ENCODE assay signal across 24 cellular contexts in the genomic region with DNA sequence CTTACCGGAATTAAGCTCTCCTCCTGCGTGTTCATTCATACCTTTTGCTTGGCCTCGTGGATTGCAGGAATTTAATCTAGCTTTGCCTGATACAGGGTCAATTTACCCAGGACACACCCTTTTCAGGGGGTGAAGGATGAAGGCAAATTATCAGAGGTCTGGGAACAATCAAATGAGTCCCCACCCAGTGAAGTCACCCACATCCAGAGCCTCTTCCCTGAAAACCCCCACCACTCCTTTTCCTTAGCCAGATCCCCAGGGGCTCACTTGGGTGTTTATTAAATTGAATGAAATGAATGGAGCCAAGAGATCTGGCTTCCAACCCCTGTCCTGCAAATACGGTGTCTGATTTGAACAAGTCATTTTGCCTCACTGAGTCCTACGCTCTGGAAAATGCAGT. TPM values are rescaled to one million over a fixed set of nuclear protein-coding genes. Genes with fewer than 3 reads are reported as not detected.
DNase-seq lines count a peak whose midpoint lies in the region; ATAC-seq, FAIRE-seq and TF ChIP-seq lines count a peak whose summit lies in the region.
"Had no signal": no experiment of that assay in that cellular context is flagged by ENCODE, and none has a peak within 500 bp of the region (broad histone marks: within the 10 kb centered on the region; RNA-seq: fewer than 3 reads in every experiment).

No MANE protein-coding gene starts in this region.

- H3K4me3 Mint-ChIP-seq in activated CD4-positive, alpha-beta T cell treated with anti-CD3 and anti-CD28 coated beads, Interleukin-2, amount 10 ng/mL, durations not matched to agents 24 days and 14 days, result no peak overlapping the region
- no peak overlapping the region for H3K4me3 Mint-ChIP-seq in activated CD4-positive, alpha-beta T cell treated with anti-CD3 and anti-CD28 coated beads, Interleukin-2, amount 10 ng/mL, durations not matched to agents 7 days and 5 days
- H3K4me3 Mint-ChIP-seq in progenitor cell of endocrine pancreas (ENCODE audit: low read depth), result no peak overlapping the region
- H3K4me3 Mint-ChIP-seq: CD14-positive monocyte; CD4-positive, alpha-beta T cell; CD8-positive, alpha-beta memory T cell; HFFc6 had no signal

- no peaks in the 10 kb centered on the region for H3K36me3 ChIP-seq in H1 (ENCODE audit: control insufficient read depth in 2 of 4, insufficient read depth in 4 of 4, low read length in 3 of 4)
- H3K36me3 ChIP-seq: BE2C; BLaER1 treated with 17β-estradiol and CSF1 and Interleukin-3, amounts not matched to agents 10 nM and 100 nM; HAP-1 had no signal

- H4K20me1 ChIP-seq in H1 (replicated peaks in 1 of 2; ENCODE audit: control insufficient read depth in 1 of 2, insufficient read depth in 2 of 2, low read length in 2 of 2), result no peaks in the 10 kb centered on the region
- H4K20me1 ChIP-seq: BLaER1 treated with 17β-estradiol and CSF1 and Interleukin-3, amounts not matched to agents 10 nM and 100 nM had no signal

- no peak overlapping the region for H3K23ac ChIP-seq in H1 (ENCODE audit: insufficient read length)

- peak; percentile 33 for DNase-seq in activated CD4-positive, alpha-beta T cell treated with anti-CD3 and anti-CD28 coated beads, Interleukin-2, amount 10 ng/mL, durations not matched to agents 24 days and 14 days
- DNase-seq in activated CD4-positive, alpha-beta T cell treated with anti-CD3 and anti-CD28 coated beads, Interleukin-2, amount 10 ng/mL, durations not matched to agents 7 days and 5 days, result no peak
- no peak for DNase-seq in H1 (ENCODE audit: low read depth in 1 of 2, low spot score in 2 of 2)
- DNase-seq in progenitor cell of endocrine pancreas (ENCODE audit: low spot score, unreplicated experiment), result no peak
- no peak for DNase-seq in DMS53 (lab: John Stamatoyannopoulos, UW)
- no peak for DNase-seq in left lobe of liver (ENCODE audit: low spot score)
- DNase-seq: ACHN; AML-193; BE2C; CD4-positive, alpha-beta T cell; CD8-positive, alpha-beta memory T cell; DMS 273 treated with DMSO at 0.1 percent for 48 hours; DND-41; GM23248; HFFc6 had no signal

- H4K5ac ChIP-seq in H1 (ENCODE audit: insufficient read length, low read depth, low read length), result no peak overlapping the region

- no peak overlapping the region for H3K4me2 ChIP-seq in H1 (ENCODE audit: insufficient read depth in 1 of 2, low read depth in 2 of 2, low read length in 2 of 2)
- H3K4me2 ChIP-seq: A549; BLaER1 treated with 17β-estradiol and CSF1 and Interleukin-3, amounts not matched to agents 10 nM and 100 nM had no signal

- H3K27me3 ChIP-seq in H1 (replicated peaks in 1 of 4; ENCODE audit: control insufficient read depth in 3 of 4, extremely low read depth in 1 of 4, insufficient read depth in 3 of 4, low read length in 3 of 4), result no peaks in the 10 kb centered on the region
- H3K27me3 ChIP-seq: BE2C; BLaER1 treated with 17β-estradiol and CSF1 and Interleukin-3, amounts not matched to agents 10 nM and 100 nM had no signal

- no peak overlapping the region for H2BK20ac ChIP-seq in H1 (ENCODE audit: low read length)

- H3K14ac ChIP-seq in H1 (ENCODE audit: insufficient read length), result no peak overlapping the region

- WGBS in H1 (ENCODE audit: extremely low coverage in 1 of 2, insufficient coverage in 1 of 2, insufficient read length in 1 of 2, insufficient replicate concordance in 2 of 2, low coverage in 1 of 2, low lambda C conversion rate in 2 of 2, missing lambda C conversion rate in 1 of 2), 2 experiments, result 91% methylated on average over 5 of the region's 5 CpGs; no CpG with 5 or more reads in 1 of the 2 experiments

- no peaks in the 10 kb centered on the region for H3K36me3 Mint-ChIP-seq in activated CD4-positive, alpha-beta T cell treated with anti-CD3 and anti-CD28 coated beads, Interleukin-2, amount 10 ng/mL, durations not matched to agents 24 days and 14 days (ENCODE audit: low read depth)
- no peaks in the 10 kb centered on the region for H3K36me3 Mint-ChIP-seq in activated CD4-positive, alpha-beta T cell treated with anti-CD3 and anti-CD28 coated beads, Interleukin-2, amount 10 ng/mL, durations not matched to agents 7 days and 5 days (ENCODE audit: low read depth)
- no peaks in the 10 kb centered on the region for H3K36me3 Mint-ChIP-seq in progenitor cell of endocrine pancreas (ENCODE audit: insufficient read depth)
- H3K36me3 Mint-ChIP-seq: CD14-positive monocyte; CD8-positive, alpha-beta memory T cell had no signal

- H2AFZ ChIP-seq in H1 (ENCODE audit: low read length), result peak overlapping the region; percentile 81; the same call in 1 of the 2 replicates
- H2AFZ ChIP-seq: GM23248 had no signal

- H3K27ac ChIP-seq in H1 (ENCODE audit: low read depth, low read length), result no peak overlapping the region
- H3K27ac ChIP-seq: 22Rv1; A549; BLaER1 treated with 17β-estradiol and CSF1 and Interleukin-3, amounts not matched to agents 10 nM and 100 nM; GM23248 had no signal

- no peak overlapping the region for H2BK5ac ChIP-seq in H1 (ENCODE audit: low read depth, low read length)

- no peak overlapping the region for H3K27ac Mint-ChIP-seq in activated CD4-positive, alpha-beta T cell treated with anti-CD3 and anti-CD28 coated beads, Interleukin-2, amount 10 ng/mL, durations not matched to agents 24 days and 14 days
- H3K27ac Mint-ChIP-seq in activated CD4-positive, alpha-beta T cell treated with anti-CD3 and anti-CD28 coated beads, Interleukin-2, amount 10 ng/mL, durations not matched to agents 7 days and 5 days, result no peak overlapping the region
- peak overlapping the region; percentile 17 for H3K27ac Mint-ChIP-seq in progenitor cell of endocrine pancreas
- H3K27ac Mint-ChIP-seq: CD14-positive monocyte; CD4-positive, alpha-beta T cell; CD8-positive, alpha-beta memory T cell; HFFc6 had no signal

- H2BK15ac ChIP-seq in H1 (ENCODE audit: low read length), result no peak overlapping the region

- TF ChIP-seq POLR2A in H1 (IDR thresholded peaks at IDR 0.05; ENCODE audit: control extremely low read depth in 1 of 2, low read depth in 2 of 2, low read length in 2 of 2), result no peak

- no peak for TF ChIP-seq RAD21 in H1 (IDR thresholded peaks at IDR 0.05 in 1 of 2, conservative IDR thresholded peaks at IDR 0.05 in 1 of 2; ENCODE audit: low read depth in 2 of 2, low read length in 2 of 2)

- H4K91ac ChIP-seq in H1 (replicated peaks; ENCODE audit: insufficient read length, low read length), result no peak overlapping the region

- H3K4me1 Mint-ChIP-seq in activated CD4-positive, alpha-beta T cell treated with anti-CD3 and anti-CD28 coated beads, Interleukin-2, amount 10 ng/mL, durations not matched to agents 24 days and 14 days, result no peaks in the 10 kb centered on the region
- no peaks in the 10 kb centered on the region for H3K4me1 Mint-ChIP-seq in activated CD4-positive, alpha-beta T cell treated with anti-CD3 and anti-CD28 coated beads, Interleukin-2, amount 10 ng/mL, durations not matched to agents 7 days and 5 days
- peaks cover 11% of the 10 kb centered on the region for H3K4me1 Mint-ChIP-seq in progenitor cell of endocrine pancreas (ENCODE audit: low read depth)
- H3K4me1 Mint-ChIP-seq: CD14-positive monocyte; CD8-positive, alpha-beta memory T cell had no signal

- no peaks in the 10 kb centered on the region for H3K9me3 Mint-ChIP-seq in activated CD4-positive, alpha-beta T cell treated with anti-CD3 and anti-CD28 coated beads, Interleukin-2, amount 10 ng/mL, durations not matched to agents 24 days and 14 days
- no peaks in the 10 kb centered on the region for H3K9me3 Mint-ChIP-seq in activated CD4-positive, alpha-beta T cell treated with anti-CD3 and anti-CD28 coated beads, Interleukin-2, amount 10 ng/mL, durations not matched to agents 7 days and 5 days
- no peaks in the 10 kb centered on the region for H3K9me3 Mint-ChIP-seq in progenitor cell of endocrine pancreas (ENCODE audit: low read depth)
- H3K9me3 Mint-ChIP-seq: CD4-positive, alpha-beta T cell; CD8-positive, alpha-beta memory T cell; HFFc6 had no signal

- no peak overlapping the region for H3K18ac ChIP-seq in H1 (ENCODE audit: extremely low read depth, low read length)

- no peak overlapping the region for H4K8ac ChIP-seq in H1 (ENCODE audit: extremely low read depth, insufficient read depth, low read length)

- no peak for ATAC-seq in left lobe of liver
- ATAC-seq: A549 had no signal

- no peak overlapping the region for H3K4me3 ChIP-seq in H1 (ENCODE audit: extremely low read depth in 1 of 4, insufficient read depth in 2 of 4, low read depth in 3 of 4, low read length in 4 of 4)
- H3K4me3 ChIP-seq: A549; BLaER1 treated with 17β-estradiol and CSF1 and Interleukin-3, amounts not matched to agents 10 nM and 100 nM; GM23248; HAP-1 had no signal

- H3K79me1 ChIP-seq in H1 (ENCODE audit: low read depth, low read length), result no peaks in the 10 kb centered on the region

- POLR2A ChIA-PET in activated CD4-positive, alpha-beta T cell treated with anti-CD3 and anti-CD28 coated beads, Interleukin-2, amount 10 ng/mL, durations not matched to agents 7 days and 5 days (lab: Charles Lee), result interaction anchor here (0.6 kb wide), 1 partner anchor 30 kb away, joined by 3 read pairs; no protein-coding TSS in a partner anchor
- POLR2A ChIA-PET in H1 (lab: Charles Lee; ENCODE audit: partially characterized antibody), result no interaction called here

- no peak overlapping the region for H3K4ac ChIP-seq in H1 (replicated peaks; ENCODE audit: insufficient read length, low read depth, low read length)

- H3K79me2 ChIP-seq in H1 (ENCODE audit: control insufficient read depth in 1 of 2, insufficient read depth in 2 of 2, low read length in 2 of 2), result no peaks in the 10 kb centered on the region

- no peaks in the 10 kb centered on the region for H3K9me3 ChIP-seq in H1 (ENCODE audit: insufficient read depth in 2 of 2, low read depth in 1 of 2, low read length in 1 of 2)
- H3K9me3 ChIP-seq: A549; BE2C; BLaER1 treated with 17β-estradiol and CSF1 and Interleukin-3, amounts not matched to agents 10 nM and 100 nM; HAP-1 had no signal

- H3K4me1 ChIP-seq in H1 (replicated peaks in 1 of 4; ENCODE audit: control insufficient read depth in 3 of 4, insufficient read depth in 4 of 4, low read length in 3 of 4), result no peaks in the 10 kb centered on the region
- H3K4me1 ChIP-seq: A549; BLaER1 treated with 17β-estradiol and CSF1 and Interleukin-3, amounts not matched to agents 10 nM and 100 nM; HAP-1 had no signal

- no peak overlapping the region for H3K56ac ChIP-seq in H1 (replicated peaks; ENCODE audit: insufficient read length, low read depth, low read length)

- no peak for TF ChIP-seq EP300 in H1 (IDR thresholded peaks at IDR 0.05; ENCODE audit: borderline replicate concordance in 1 of 2, low read depth in 2 of 2, low read length in 2 of 2)

- no peak for TF ChIP-seq CTCF in H1 (IDR thresholded peaks at IDR 0.05; ENCODE audit: control extremely low read depth in 1 of 3, insufficient read depth in 1 of 3, low read depth in 1 of 3, low read length in 3 of 3)
- TF ChIP-seq CTCF in progenitor cell of endocrine pancreas (IDR thresholded peaks at IDR 0.05; ENCODE audit: unreplicated experiment), result no peak

- H3K27me3 Mint-ChIP-seq in activated CD4-positive, alpha-beta T cell treated with anti-CD3 and anti-CD28 coated beads, Interleukin-2, amount 10 ng/mL, durations not matched to agents 24 days and 14 days, result peaks cover 16% of the 10 kb centered on the region
- H3K27me3 Mint-ChIP-seq in activated CD4-positive, alpha-beta T cell treated with anti-CD3 and anti-CD28 coated beads, Interleukin-2, amount 10 ng/mL, durations not matched to agents 7 days and 5 days, result peaks cover 13% of the 10 kb centered on the region
- peaks cover 3% of the 10 kb centered on the region for H3K27me3 Mint-ChIP-seq in progenitor cell of endocrine pancreas

- H3K23me2 ChIP-seq in H1 (ENCODE audit: low read depth, low read length), result peaks cover 2% of the 10 kb centered on the region; the same call in 1 of the 2 replicates

- no peak overlapping the region for H2AK5ac ChIP-seq in H1 (ENCODE audit: low read depth, low read length)

- H2BK12ac ChIP-seq in H1 (ENCODE audit: low read depth, low read length), result no peak overlapping the region

- CTCF ChIA-PET in activated CD4-positive, alpha-beta T cell treated with anti-CD3 and anti-CD28 coated beads, Interleukin-2, amount 10 ng/mL, durations not matched to agents 7 days and 5 days (lab: Charles Lee), result interaction anchor here (0.6 kb wide), 1 partner anchor 450 kb away, joined by 3 read pairs; no protein-coding TSS in a partner anchor
- CTCF ChIA-PET in H1 (lab: Charles Lee; ENCODE audit: partially characterized antibody), result interaction anchor here (0.7 to 1.8 kb wide), 2 partner anchors 14 to 46 kb away, joined by 3 to 5 read pairs; no protein-coding TSS in a partner anchor

- no peak overlapping the region for H2BK120ac ChIP-seq in H1 (replicated peaks; ENCODE audit: low read depth, low read length)

- peak overlapping the region in 1 of 4 experiments; percentile 8; a peak in 1 of 7 replicates for H3K9ac ChIP-seq in H1 (replicated peaks in 1 of 4; ENCODE audit: extremely low read depth in 1 of 4, low read depth in 3 of 4, low read length in 3 of 4)
- H3K9ac ChIP-seq: BLaER1 treated with 17β-estradiol and CSF1 and Interleukin-3, amounts not matched to agents 10 nM and 100 nM; GM23248 had no signal

- intact Hi-C loops in activated CD4-positive, alpha-beta T cell treated with anti-CD3 and anti-CD28 coated beads, Interleukin-2, amount 10 ng/mL, durations not matched to agents 24 days and 14 days (cut with micrococcal nuclease), result no loop called here

- FAIRE-seq in H1 (lab: Jason Lieb, UNC), result no peak
- FAIRE-seq: D721Med, G401.6, GM12892, H54 had no signal

RNA-seq across cellular contexts. Expression of a gene that starts 31.0 kb away (rescaled TPM):
- total RNA-seq in activated CD4-positive, alpha-beta T cell treated with anti-CD3 and anti-CD28 coated beads, Interleukin-2, amount 10 ng/mL, durations not matched to agents 24 days and 14 days, result 3.1 and 4.7 TPM in 2 replicates
- 1 to 10 TPM; 3.0 to 3.1 TPM for total RNA-seq in activated CD4-positive, alpha-beta T cell treated with anti-CD3 and anti-CD28 coated beads, Interleukin-2, amount 10 ng/mL, durations not matched to agents 7 days and 5 days
- 6.4 and 7.7 TPM in 2 replicates for total RNA-seq in H1 (2021; fragmentation: NEBNext Ultra II Directional; extraction: Animal tissue kit (Norgen Biotek cat#: 25700))
- polyA plus RNA-seq in H1 (2011; rRNA removed), result 16.4 and 16.7 TPM in 2 replicates
- 15.4 TPM for polyA plus RNA-seq in H1 (2011; cell fraction: cytosol; rRNA removed)
- polyA plus RNA-seq in H1 (2011; cell fraction: nucleus; rRNA removed), result 11.5 TPM
- 4.9 to 6.9 TPM (median 5.9 TPM) in 4 replicates for polyA plus RNA-seq in H1 (2012, experiment 1 of 2)
- 7.6 TPM for polyA plus RNA-seq in H1 (2012, experiment 2 of 2)
- 7.0 TPM for polyA plus RNA-seq in H1 (2013, experiment 1 of 2)
- 7.0 TPM for polyA plus RNA-seq in H1 (2013, experiment 2 of 2)
- 10.8 and 17.9 TPM in 2 replicates for polyA minus RNA-seq in H1 (2011; rRNA and poly(A)+ RNA removed)
- 9.2 TPM for polyA minus RNA-seq in H1 (2011; cell fraction: cytosol; rRNA and poly(A)+ RNA removed)
- 14.3 TPM for polyA minus RNA-seq in H1 (2011; cell fraction: nucleus; rRNA and poly(A)+ RNA removed)
- 8.8 and 9.1 TPM in 2 replicates for total RNA-seq in progenitor cell of endocrine pancreas
- total RNA-seq in left lobe of liver, result 2.7 TPM

RNA-seq across cellular contexts. Expression of a gene that starts 57.2 kb away (rescaled TPM):
- total RNA-seq in activated CD4-positive, alpha-beta T cell treated with anti-CD3 and anti-CD28 coated beads, Interleukin-2, amount 10 ng/mL, durations not matched to agents 24 days and 14 days, result not detected in 2 replicates
- not detected for total RNA-seq in activated CD4-positive, alpha-beta T cell treated with anti-CD3 and anti-CD28 coated beads, Interleukin-2, amount 10 ng/mL, durations not matched to agents 7 days and 5 days
- total RNA-seq in H1 (2021; fragmentation: NEBNext Ultra II Directional; extraction: Animal tissue kit (Norgen Biotek cat#: 25700)), result 2.8 and 3.5 TPM in 2 replicates
- polyA plus RNA-seq in H1 (2011; rRNA removed), result 1.9 and 4.1 TPM in 2 replicates
- polyA plus RNA-seq in H1 (2011; cell fraction: cytosol; rRNA removed), result 4.1 TPM
- 4.5 TPM for polyA plus RNA-seq in H1 (2011; cell fraction: nucleus; rRNA removed)
- polyA plus RNA-seq in H1 (2012, experiment 1 of 2), result 1.8 to 3.9 TPM (median 2.4 TPM) in 4 replicates
- 2.3 TPM for polyA plus RNA-seq in H1 (2012, experiment 2 of 2)
- 2.9 TPM for polyA plus RNA-seq in H1 (2013, experiment 1 of 2)
- polyA plus RNA-seq in H1 (2013, experiment 2 of 2), result 2.7 TPM
- polyA minus RNA-seq in H1 (2011; rRNA and poly(A)+ RNA removed), result 2.9 and 4.5 TPM in 2 replicates
- 3.2 TPM for polyA minus RNA-seq in H1 (2011; cell fraction: cytosol; rRNA and poly(A)+ RNA removed)
- polyA minus RNA-seq in H1 (2011; cell fraction: nucleus; rRNA and poly(A)+ RNA removed), result 1.1 TPM
- total RNA-seq in progenitor cell of endocrine pancreas, result 1.0 and 1.9 TPM in 2 replicates
- 2.1 TPM for total RNA-seq in left lobe of liver
- polyA plus RNA-seq: CD8-positive, alpha-beta memory T cell had no signal
